Comparison of ENCODE assay signal across 27 cellular contexts in the genomic region with DNA sequence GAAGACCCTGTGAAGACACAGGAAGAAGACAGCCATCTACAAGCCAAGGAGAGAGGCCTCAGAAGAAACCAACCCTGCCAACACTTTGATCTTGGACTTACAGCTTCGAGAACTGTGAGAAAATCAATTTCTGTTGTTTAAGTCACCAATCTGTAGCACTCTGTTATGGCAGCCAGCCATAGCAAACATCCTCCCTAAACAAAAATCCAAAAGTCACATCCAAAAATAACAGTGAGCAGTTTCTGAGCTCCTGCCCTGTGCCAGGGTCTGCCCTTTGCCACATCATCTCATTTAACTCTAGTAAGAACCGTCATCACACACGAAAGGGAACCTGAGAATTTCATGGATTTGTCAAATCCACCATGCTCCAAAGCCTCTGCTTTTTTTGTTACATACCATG.
"Had no signal": no experiment of that assay in that cellular context is flagged by ENCODE, and none has a peak within 500 bp of the region (broad histone marks: within the 10 kb centered on the region; RNA-seq: fewer than 3 reads in every experiment).

No MANE protein-coding gene starts in this region.

- ATAC-seq: left lung; mucosa of descending colon; natural killer cell treated with Interleukin-12 subunit alpha and Interleukin-12 subunit beta and Interleukin-15 and Interleukin-18, amount 100 ng/mL, for 72 hours; sciatic nerve; stimulated activated naive B cell treated with anti-CD40 and anti-IgM and Interleukin-4, amounts not matched to agents 10 μg/mL and 1 μg/mL and 100 μg/mL, for 72 hours; upper lobe of right lung had no signal

- H3K27ac ChIP-seq: ascending aorta, colonic mucosa, epithelial cell of prostate, esophagus squamous epithelium, left lung, stomach, suprapubic skin, tibial artery, upper lobe of right lung, VCaP had no signal

- H3K36me3 ChIP-seq: ascending aorta, colonic mucosa, esophagus squamous epithelium, left lung, stomach, suprapubic skin, tibial artery, upper lobe of right lung had no signal

- H3K4me1 ChIP-seq: ascending aorta, colonic mucosa, esophagus squamous epithelium, left lung, stomach, suprapubic skin, upper lobe of right lung had no signal

- H3K4me3 ChIP-seq: ascending aorta, colonic mucosa, esophagus squamous epithelium, left lung, mucosa of descending colon, stomach, suprapubic skin, tibial artery, upper lobe of right lung had no signal

- DNase-seq: activated CD4-positive, alpha-beta T cell treated with anti-CD3 and anti-CD28 coated beads for 4 hours; activated CD4-positive, alpha-beta T cell treated with anti-CD3 and anti-CD28 coated beads, Interleukin-2, amount 50 U/mL, for 4 hours; activated CD8-positive, alpha-beta memory T cell treated with anti-CD3 and anti-CD28 coated beads for 24 hours; activated effector memory CD4-positive, alpha-beta T cell treated with Interleukin-2 at 50 U/mL for 16 hours; activated naive CD4-positive, alpha-beta T cell treated with Interleukin-2 at 50 U/mL for 16 hours; colonic mucosa; effector CD8-positive, alpha-beta T cell; esophagus squamous epithelium; head of caudate nucleus; hypothalamus; left lung; mucosa of descending colon; posterior cingulate gyrus; stimulated activated CD4-positive, alpha-beta T cell treated with anti-CD3 and anti-CD28 coated beads, Interleukin-15, amount 100 ng/mL, for 24 hours; stimulated activated CD4-positive, alpha-beta T cell treated with anti-CD3 and anti-CD28 coated beads, Interleukin-2, amount 100 ng/mL, for 24 hours; stimulated activated naive B cell treated with anti-CD40 and anti-IgM and Interleukin-4, amounts not matched to agents 10 μg/mL and 1 μg/mL and 100 μg/mL, for 72 hours; stomach; SW 1271; T-helper 9 cell; tibial artery; upper lobe of right lung had no signal

- H3K27me3 ChIP-seq: ascending aorta, colonic mucosa, esophagus squamous epithelium, left lung, stomach, suprapubic skin, tibial artery, upper lobe of right lung had no signal

- H3K9me3 ChIP-seq: ascending aorta, colonic mucosa, esophagus squamous epithelium, left lung, mucosa of descending colon, stomach, suprapubic skin, tibial artery, upper lobe of right lung had no signal
